Comparison of ENCODE assay signal across 19 cellular contexts in the genomic region with DNA sequence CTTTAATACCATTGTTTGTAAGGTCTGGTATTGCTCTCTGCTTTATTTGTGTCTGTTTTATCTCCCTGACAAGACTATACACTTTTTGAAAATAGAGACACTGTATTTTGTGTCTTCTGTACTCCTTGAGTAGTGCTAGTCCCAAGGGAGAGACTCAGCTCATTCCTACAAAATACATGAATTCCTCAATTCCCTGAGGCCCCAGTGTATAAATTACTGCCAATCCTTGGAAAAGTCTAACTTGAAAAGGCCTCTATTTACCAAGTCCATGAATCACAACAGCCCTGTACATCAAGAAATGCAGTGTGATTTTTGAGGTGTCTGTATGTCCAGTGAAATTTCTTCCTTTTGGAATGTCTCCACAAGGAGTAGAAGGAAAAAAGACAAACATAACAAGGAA. TPM values are rescaled to one million over a fixed set of nuclear protein-coding genes. Genes with fewer than 3 reads are reported as not detected.
DNase-seq lines count a peak whose midpoint lies in the region; ATAC-seq and TF ChIP-seq lines count a peak whose summit lies in the region.
"Had no signal": no experiment of that assay in that cellular context is flagged by ENCODE, and none has a peak within 500 bp of the region (broad histone marks: within the 10 kb centered on the region; RNA-seq: fewer than 3 reads in every experiment).

No MANE protein-coding gene starts in this region.

- TF ChIP-seq RAD21 in neural cell (conservative IDR thresholded peaks at IDR 0.05): no peak

- DNase-seq in A673 (ENCODE audit: low spot score) (peak; percentile 58), LHCN-M2 (ENCODE audit: low read depth) (peak; percentile 61), dedifferentiated amniotic fluid mesenchymal stem cell (ENCODE audit: extremely low spot score) (peak; percentile 29), GM20000 (ENCODE audit: low spot score) (no peak), osteocyte (ENCODE audit: extremely low spot score, unreplicated experiment) (no peak)
- DNase-seq in activated CD8-positive, alpha-beta memory T cell treated with anti-CD3 and anti-CD28 coated beads for 24 hours: no peak
- DNase-seq: 8988T; DMS 273 treated with DMSO at 0.1 percent for 48 hours; GF-D8; MV-4-11; NCI-H1417; NCI-H1930; NCI-H2171; NCI-H446; NK-92 treated with Interleukin-12 subunit alpha and Interleukin-12 subunit beta, amount 100 ng/mL, for 24 hours had no signal

- H3K4me1 Mint-ChIP-seq in osteocyte (ENCODE audit: unreplicated experiment): peaks cover 26% of the 10 kb centered on the region

- H3K9me3 Mint-ChIP-seq in osteocyte (ENCODE audit: unreplicated experiment): no peaks in the 10 kb centered on the region

- POLR2A ChIA-PET in A673 (lab: Charles Lee; ENCODE audit: low non-redundant PET): no interaction called here

- TF ChIP-seq EP300 in neural cell (conservative IDR thresholded peaks at IDR 0.05; ENCODE audit: poor library complexity, severe bottlenecking): no peak

- peaks cover 3% of the 10 kb centered on the region for H3K4me1 ChIP-seq in A673 (ENCODE audit: insufficient read depth, low read length, poor library complexity, severe bottlenecking)

- no peaks in the 10 kb centered on the region for H3K27me3 ChIP-seq in A673 (replicated peaks; ENCODE audit: insufficient read depth, low read depth, low read length, poor library complexity)
- H3K27me3 ChIP-seq in neural cell (ENCODE audit: insufficient read depth, low read depth, low read length): no peaks in the 10 kb centered on the region

- H3K4me3 ChIP-seq in A673 (ENCODE audit: low read depth, low read length, poor library complexity, severe bottlenecking): no peak overlapping the region
- no peak overlapping the region for H3K4me3 ChIP-seq in neural cell (ENCODE audit: low read length)
- H3K4me3 ChIP-seq: K562 had no signal

- no peaks in the 10 kb centered on the region for H3K79me2 ChIP-seq in neural cell (replicated peaks; ENCODE audit: insufficient read depth, low read length)

- H3K9ac ChIP-seq in neural cell (ENCODE audit: low read length): no peak overlapping the region

- no peak for ATAC-seq in HG03565 (IDR thresholded peaks at IDR 0.05; ENCODE audit: unreplicated experiment)
- ATAC-seq: K562 had no signal

- CTCF ChIA-PET in A673 (lab: Charles Lee): interaction anchor here (0.5 kb wide), 1 partner anchor 59 kb away, joined by 3 read pairs; no protein-coding TSS in a partner anchor

- TF ChIP-seq CTCF in A673 (conservative IDR thresholded peaks at IDR 0.05; ENCODE audit: low read depth, low read length): no peak
- no peak for TF ChIP-seq CTCF in neural cell (IDR thresholded peaks at IDR 0.05; ENCODE audit: poor library complexity, severe bottlenecking)
- no peak for TF ChIP-seq CTCF in GM20000 (IDR thresholded peaks at IDR 0.05; ENCODE audit: extremely low read depth, missing control alignments)
- no peak for TF ChIP-seq CTCF in osteocyte (IDR thresholded peaks at IDR 0.05)

- no peaks in the 10 kb centered on the region for H3K9me2 ChIP-seq in neural cell (ENCODE audit: insufficient read depth, low read length)

- no peaks in the 10 kb centered on the region for H3K27me3 Mint-ChIP-seq in osteocyte (ENCODE audit: unreplicated experiment)

- H3F3A ChIP-seq in neural cell (ENCODE audit: insufficient read depth, low read length, poor library complexity, severe bottlenecking): no peaks in the 10 kb centered on the region

- H3K27ac Mint-ChIP-seq in osteocyte (ENCODE audit: unreplicated experiment): no peak overlapping the region

- no peaks in the 10 kb centered on the region for H4K20me1 ChIP-seq in neural cell (ENCODE audit: insufficient read depth)

- intact Hi-C loops in A673 (cut with micrococcal nuclease; ENCODE audit: unreplicated experiment): no loop called here

- H3K9me3 ChIP-seq in A673 (ENCODE audit: low read depth, low read length, poor library complexity, severe bottlenecking) (no peaks in the 10 kb centered on the region), neural cell (ENCODE audit: low read length) (no peaks in the 10 kb centered on the region)

- H3K36me3 ChIP-seq in A673 (ENCODE audit: insufficient read depth, low read length, poor library complexity, severe bottlenecking) (no peaks in the 10 kb centered on the region), neural cell (ENCODE audit: insufficient read depth, low read length) (no peaks in the 10 kb centered on the region)

- no peak overlapping the region for H3K4me3 Mint-ChIP-seq in osteocyte (ENCODE audit: unreplicated experiment)

- no peak overlapping the region for H3K27ac ChIP-seq in A673 (ENCODE audit: low read depth, low read length, poor library complexity, severe bottlenecking)
- no peak overlapping the region for H3K27ac ChIP-seq in neural cell (ENCODE audit: low read length)
- H3K27ac ChIP-seq: C4-2B had no signal

- H2AFZ ChIP-seq in neural cell (ENCODE audit: low read depth, low read length): no peak overlapping the region

- peak overlapping the region; percentile 12 for H3K4me2 ChIP-seq in neural cell (ENCODE audit: low read length)

- BruUV-seq in A673 (replicated peaks; lab: Mats Ljungman, UMichigan): no TSS peak

- H3K36me3 Mint-ChIP-seq in osteocyte (ENCODE audit: unreplicated experiment): no peaks in the 10 kb centered on the region

TF ChIP-seq in neural cell, 6 proteins besides CTCF, POLR2A, EP300 and RAD21:
- TF ChIP-seq SMC3 (conservative IDR thresholded peaks at IDR 0.05; ENCODE audit: poor library complexity): no peak
- TF ChIP-seq POLR2AphosphoS5 (IDR thresholded peaks at IDR 0.05): no peak
- TF ChIP-seq MXI1 (conservative IDR thresholded peaks at IDR 0.05; ENCODE audit: poor library complexity, severe bottlenecking): no peak
- TF ChIP-seq, protein P1, sequence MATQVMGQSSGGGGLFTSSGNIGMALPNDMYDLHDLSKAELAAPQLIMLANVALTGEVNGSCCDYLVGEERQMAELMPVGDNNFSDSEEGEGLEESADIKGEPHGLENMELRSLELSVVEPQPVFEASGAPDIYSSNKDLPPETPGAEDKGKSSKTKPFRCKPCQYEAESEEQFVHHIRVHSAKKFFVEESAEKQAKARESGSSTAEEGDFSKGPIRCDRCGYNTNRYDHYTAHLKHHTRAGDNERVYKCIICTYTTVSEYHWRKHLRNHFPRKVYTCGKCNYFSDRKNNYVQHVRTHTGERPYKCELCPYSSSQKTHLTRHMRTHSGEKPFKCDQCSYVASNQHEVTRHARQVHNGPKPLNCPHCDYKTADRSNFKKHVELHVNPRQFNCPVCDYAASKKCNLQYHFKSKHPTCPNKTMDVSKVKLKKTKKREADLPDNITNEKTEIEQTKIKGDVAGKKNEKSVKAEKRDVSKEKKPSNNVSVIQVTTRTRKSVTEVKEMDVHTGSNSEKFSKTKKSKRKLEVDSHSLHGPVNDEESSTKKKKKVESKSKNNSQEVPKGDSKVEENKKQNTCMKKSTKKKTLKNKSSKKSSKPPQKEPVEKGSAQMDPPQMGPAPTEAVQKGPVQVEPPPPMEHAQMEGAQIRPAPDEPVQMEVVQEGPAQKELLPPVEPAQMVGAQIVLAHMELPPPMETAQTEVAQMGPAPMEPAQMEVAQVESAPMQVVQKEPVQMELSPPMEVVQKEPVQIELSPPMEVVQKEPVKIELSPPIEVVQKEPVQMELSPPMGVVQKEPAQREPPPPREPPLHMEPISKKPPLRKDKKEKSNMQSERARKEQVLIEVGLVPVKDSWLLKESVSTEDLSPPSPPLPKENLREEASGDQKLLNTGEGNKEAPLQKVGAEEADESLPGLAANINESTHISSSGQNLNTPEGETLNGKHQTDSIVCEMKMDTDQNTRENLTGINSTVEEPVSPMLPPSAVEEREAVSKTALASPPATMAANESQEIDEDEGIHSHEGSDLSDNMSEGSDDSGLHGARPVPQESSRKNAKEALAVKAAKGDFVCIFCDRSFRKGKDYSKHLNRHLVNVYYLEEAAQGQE (IDR thresholded peaks at IDR 0.05; ENCODE audit: borderline replicate concordance): no peak
- no peak for TF ChIP-seq EZH2 (IDR thresholded peaks at IDR 0.05; ENCODE audit: borderline replicate concordance, insufficient read depth, low read length, poor library complexity, severe bottlenecking)
- TF ChIP-seq TAF1 (IDR thresholded peaks at IDR 0.05; ENCODE audit: low read depth): no peak

RNA-seq across cellular contexts. Expression of a gene that starts 34.9 kb away (rescaled TPM):
- total RNA-seq in A673 (2021): 15.3 and 23.8 TPM in 2 replicates
- 18.1 and 19.1 TPM in 2 replicates for total RNA-seq in LHCN-M2 (2014; rRNA removed)
- polyA plus RNA-seq in LHCN-M2 (2012): 21.3 TPM
- polyA plus RNA-seq in neural cell: 97.9 and 103 TPM in 2 replicates
- polyA minus RNA-seq in neural cell: 315 and 494 TPM in 2 replicates
- 40.0 and 41.1 TPM in 2 replicates for total RNA-seq in osteocyte

Comparison
In these comparisons a context has a peak if more than half of its experiments do, and no peak if none do; other contexts are left out.
1. DNase-seq: peak in A673 (single experiment), LHCN-M2 (single experiment) and dedifferentiated amniotic fluid mesenchymal stem cell (single experiment); none in GM20000 (single experiment), activated CD8-positive, alpha-beta memory T cell treated with anti-CD3 and anti-CD28 coated beads for 24 hours (single experiment) and osteocyte (single experiment).